20 cellular contexts compared by ENCODE assay signal in the genomic region with DNA sequence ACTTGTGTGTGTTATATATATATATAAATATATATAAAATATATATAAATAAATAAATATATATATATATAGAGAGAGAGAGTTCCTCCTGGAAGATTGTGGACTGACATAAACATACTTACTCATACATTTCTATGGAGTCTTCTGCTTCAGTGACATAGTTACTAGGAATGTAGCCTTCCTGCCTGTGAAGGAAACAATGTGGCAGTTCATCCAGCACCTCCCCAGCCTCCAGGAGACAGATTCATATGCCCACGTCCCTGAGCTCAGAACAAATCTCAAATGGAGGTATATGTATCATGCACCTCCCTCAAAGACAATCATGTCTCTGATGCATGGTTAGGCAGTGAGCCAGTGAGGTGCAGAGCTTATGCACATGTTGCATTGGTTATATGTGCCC. TPM values are rescaled to one million over a fixed set of nuclear protein-coding genes. Genes with fewer than 3 reads are reported as not detected.
DNase-seq lines count a peak whose midpoint lies in the region; ATAC-seq, FAIRE-seq and TF ChIP-seq lines count a peak whose summit lies in the region.
"Had no signal": no experiment of that assay in that cellular context is flagged by ENCODE, and none has a peak within 500 bp of the region (broad histone marks: within the 10 kb centered on the region; RNA-seq: fewer than 3 reads in every experiment).

No MANE protein-coding gene starts in this region.

- TF ChIP-seq RAD21 in A549 (conservative IDR thresholded peaks at IDR 0.05 in 1 of 2, IDR thresholded peaks at IDR 0.05 in 1 of 2) = no peak

- TF ChIP-seq CTCF in A549 (IDR thresholded peaks at IDR 0.05) (no peak), dorsolateral prefrontal cortex (IDR thresholded peaks at IDR 0.05 in 54 of 56, conservative IDR thresholded peaks at IDR 0.05 in 2 of 56; ENCODE audit: low read depth in 1 of 56, partially characterized antibody in 56 of 56) (no peak)

- intact Hi-C loops in dorsolateral prefrontal cortex (cut with DNase I) = no loop called here

- POLR2A ChIA-PET in A549 (lab: Yijun Ruan, JAX) = no interaction called here

- no peaks in the 10 kb centered on the region for H3K9me3 ChIP-seq in A549
- H3K9me3 ChIP-seq: BE2C, Caco-2 had no signal

- peaks cover 0 to 71% (median 21%) of the 10 kb centered on the region in 45 donors for H3K27me3 ChIP-seq in dorsolateral prefrontal cortex
- H3K27me3 ChIP-seq: BE2C had no signal

- no peaks in the 10 kb centered on the region for H3K4me1 ChIP-seq in A549
- H3K4me1 ChIP-seq: BE2C, Caco-2 had no signal

- no peak overlapping the region for H3K27ac ChIP-seq in A549
- no peak overlapping the region for H3K27ac ChIP-seq in dorsolateral prefrontal cortex
- H3K27ac ChIP-seq: RWPE1 had no signal

- no peak overlapping the region for H3K4me3 ChIP-seq in A549
- H3K4me3 ChIP-seq in dorsolateral prefrontal cortex = no peak overlapping the region

- ATAC-seq in A549 = no peak
- peak; percentile 45 for ATAC-seq in esophagus mucosa
- ATAC-seq: PC-3 had no signal

- H3K4me2 ChIP-seq in A549 = no peak overlapping the region

- WGBS in A549 (ENCODE audit: missing lambda C conversion rate) = 0% methylated on average over 1 of the region's 1 CpG

- FAIRE-seq in A549 (lab: Jason Lieb, UNC) (peak; percentile 72), GM12891 (lab: Jason Lieb, UNC) (peak; percentile 74)
- FAIRE-seq: H54 had no signal

- no peak for TF ChIP-seq EP300 in A549 (IDR thresholded peaks at IDR 0.05)

- CTCF ChIA-PET in A549 (lab: Yijun Ruan, JAX) = no interaction called here

- DNase-seq in A549 (ENCODE audit: low read depth in 1 of 2, low spot score in 1 of 2) = no peak
- DNase-seq in GM12891 (ENCODE audit: insufficient read length, low spot score) = no peak
- DNase-seq in M059J (ENCODE audit: low read depth) = peak; percentile 6
- no peak for DNase-seq in medulla oblongata (ENCODE audit: extremely low spot score)
- DNase-seq in stimulated activated naive CD4-positive, alpha-beta T cell treated with Interleukin-2 at 50 U/mL for 16 hours (lab: John Stamatoyannopoulos, UW) = no peak
- no peak for DNase-seq in dorsolateral prefrontal cortex
- DNase-seq in SKM-1 treated with dmso at 0.1 percent for 144 hours (lab: John Stamatoyannopoulos, UW; ENCODE audit: unreplicated experiment) = no peak
- DNase-seq: 8988T; BE2C; Caco-2; CD4-positive, CD25-positive, alpha-beta regulatory T cell; DMS153; NCI-H1105; NK-92 treated with Interleukin-12 subunit alpha and Interleukin-12 subunit beta, amount 100 ng/mL, for 24 hours; PC-3; SIG-M5 had no signal

- TF ChIP-seq POLR2A in A549 (IDR thresholded peaks at IDR 0.05; ENCODE audit: low read length) (no peak), GM12891 (IDR thresholded peaks at IDR 0.05; ENCODE audit: low read depth, low read length) (no peak)

TF ChIP-seq in A549, 52 proteins besides CTCF, POLR2A, EP300 and RAD21:
- TF ChIP-seq CBX2 (IDR thresholded peaks at IDR 0.05; ENCODE audit: borderline replicate concordance, low read depth) (no peak), HOXA7 (CRISPR knock-in tag; IDR thresholded peaks at IDR 0.05) (no peak), SMC3 (IDR thresholded peaks at IDR 0.05) (no peak)
TF ChIP-seq in A549: peak in this region for 0.

TF ChIP-seq in GM12891, 5 proteins besides CTCF, POLR2A, EP300 and RAD21:
- TF ChIP-seq TAF1 (IDR thresholded peaks at IDR 0.05; ENCODE audit: low read depth, low read length) (no peak), PAX5 (IDR thresholded peaks at IDR 0.05; ENCODE audit: insufficient read depth, low read length, severe bottlenecking) (no peak), POLR2AphosphoS5 (IDR thresholded peaks at IDR 0.05; ENCODE audit: low read depth, low read length) (no peak), POU2F2 (IDR thresholded peaks at IDR 0.05; ENCODE audit: low read depth, low read length) (no peak), SPI1 (IDR thresholded peaks at IDR 0.05; ENCODE audit: low read depth, low read length) (no peak)

RNA-seq across cellular contexts. Expression of a gene that starts 11.4 kb away (rescaled TPM):
- 22.2 and 24.5 TPM in 2 replicates for polyA plus RNA-seq in A549 (2011; rRNA removed)
- 24.3 and 27.0 TPM in 2 replicates for polyA plus RNA-seq in A549 (2012; cell fraction: cytosol; rRNA removed)
- polyA plus RNA-seq in A549 (2012; cell fraction: nucleus; rRNA removed) = 10.2 and 14.2 TPM in 2 replicates
- 34.2 to 38.7 TPM (median 36.8 TPM) in 3 replicates for polyA plus RNA-seq in A549 (2017; fragmentation: RNase III; extraction: RNeasy Plus Mini Kit Qiagen cat#74134 plus additional on column Dnase treatment)
- polyA minus RNA-seq in A549 (2011; rRNA and poly(A)+ RNA removed) = 13.8 and 16.5 TPM in 2 replicates
- polyA plus RNA-seq in GM12891 (2012; ENCODE audit: low read depth, missing spikeins) = 21.5 TPM
- total RNA-seq in M059J (2014; rRNA removed; shearing (Covaris generic)) = 9.4 and 9.6 TPM in 2 replicates
- total RNA-seq in esophagus mucosa = 14.2 TPM
- 10 to 100 TPM in 115 of 120 experiments, 1 to 10 TPM in 5; 7.6 to 22.0 (median 14.8) TPM for total RNA-seq in dorsolateral prefrontal cortex

RNA-seq across cellular contexts. Expression of a gene that starts 26.0 kb away (rescaled TPM):
- polyA plus RNA-seq in A549 (2011; rRNA removed) (0.05 and 0.26 TPM in 2 replicates), A549 (2017; fragmentation: RNase III; extraction: RNeasy Plus Mini Kit Qiagen cat#74134 plus additional on column Dnase treatment) (0.05 to 0.20 TPM (median 0.18 TPM) in 3 replicates)
- 0.01 and 0.03 TPM in 2 replicates for polyA plus RNA-seq in A549 (2012; cell fraction: cytosol; rRNA removed)
- polyA plus RNA-seq in A549 (2012; cell fraction: nucleus; rRNA removed) = 0.01 and 0.09 TPM in 2 replicates
- 0.15 TPM in 1 of 2 replicates, not detected in the other for polyA minus RNA-seq in A549 (2011; rRNA and poly(A)+ RNA removed)
- 85.4 TPM for polyA plus RNA-seq in GM12891 (2012; ENCODE audit: low read depth, missing spikeins)
- total RNA-seq in M059J (2014; rRNA removed; shearing (Covaris generic)) = 0.05 TPM in 1 of 2 replicates, not detected in the other
- total RNA-seq in esophagus mucosa (1.0 TPM), dorsolateral prefrontal cortex (10 to 100 TPM in 3 of 120 experiments, 1 to 10 TPM in 117; 1.5 to 11.7 (median 4.6) TPM)
- total RNA-seq: Caco-2, LHCN-M2, PC-3 had no signal

RNA-seq across cellular contexts. Expression of a gene that starts 30.8 kb away (rescaled TPM):
- polyA plus RNA-seq in A549 (2011; rRNA removed) (2,853 and 3,171 TPM in 2 replicates), A549 (2017; fragmentation: RNase III; extraction: RNeasy Plus Mini Kit Qiagen cat#74134 plus additional on column Dnase treatment) (2,347 to 2,811 TPM (median 2,529 TPM) in 3 replicates)
- polyA plus RNA-seq in A549 (2012; cell fraction: cytosol; rRNA removed) = 1,384 and 2,343 TPM in 2 replicates
- polyA plus RNA-seq in A549 (2012; cell fraction: nucleus; rRNA removed) = 402 and 904 TPM in 2 replicates
- 112 and 140 TPM in 2 replicates for polyA minus RNA-seq in A549 (2011; rRNA and poly(A)+ RNA removed)
- polyA plus RNA-seq in GM12891 (2012; ENCODE audit: low read depth, missing spikeins) = 4,192 TPM
- 1,377 and 1,626 TPM in 2 replicates for total RNA-seq in M059J (2014; rRNA removed; shearing (Covaris generic))
- total RNA-seq in esophagus mucosa (361 TPM), dorsolateral prefrontal cortex (100 to 1,000 TPM in 21 of 120 experiments, 10 to 100 TPM in 99; 23.1 to 180 (median 63.0) TPM)

RNA-seq across cellular contexts. Expression of a gene that starts 47.8 kb away (rescaled TPM):
- polyA plus RNA-seq in A549 (2011; rRNA removed) (184 and 186 TPM in 2 replicates), A549 (2017; fragmentation: RNase III; extraction: RNeasy Plus Mini Kit Qiagen cat#74134 plus additional on column Dnase treatment) (136 to 148 TPM (median 147 TPM) in 3 replicates)
- polyA plus RNA-seq in A549 (2012; cell fraction: cytosol; rRNA removed) = 136 and 142 TPM in 2 replicates
- 159 and 218 TPM in 2 replicates for polyA plus RNA-seq in A549 (2012; cell fraction: nucleus; rRNA removed)
- 56.8 and 63.6 TPM in 2 replicates for polyA minus RNA-seq in A549 (2011; rRNA and poly(A)+ RNA removed)
- 20.4 TPM for polyA plus RNA-seq in GM12891 (2012; ENCODE audit: low read depth, missing spikeins)
- 130 and 154 TPM in 2 replicates for total RNA-seq in M059J (2014; rRNA removed; shearing (Covaris generic))
- total RNA-seq in esophagus mucosa (16.9 TPM), dorsolateral prefrontal cortex (10 to 100 TPM in 117 of 120 experiments, 1 to 10 TPM in 3; 8.9 to 38.7 (median 15.0) TPM)

RNA-seq across cellular contexts. Expression of a gene that starts 48.1 kb away (rescaled TPM):
- polyA plus RNA-seq in A549 (2011; rRNA removed) = 50.1 and 55.4 TPM in 2 replicates
- 14.8 and 16.4 TPM in 2 replicates for polyA plus RNA-seq in A549 (2012; cell fraction: cytosol; rRNA removed)
- polyA plus RNA-seq in A549 (2012; cell fraction: nucleus; rRNA removed) = 6.9 and 16.9 TPM in 2 replicates
- 74.9 to 88.0 TPM (median 86.5 TPM) in 3 replicates for polyA plus RNA-seq in A549 (2017; fragmentation: RNase III; extraction: RNeasy Plus Mini Kit Qiagen cat#74134 plus additional on column Dnase treatment)
- 14.5 and 16.0 TPM in 2 replicates for polyA minus RNA-seq in A549 (2011; rRNA and poly(A)+ RNA removed)
- 41.6 TPM for polyA plus RNA-seq in GM12891 (2012; ENCODE audit: low read depth, missing spikeins)
- total RNA-seq in M059J (2014; rRNA removed; shearing (Covaris generic)) = 56.0 and 82.5 TPM in 2 replicates
- 31.5 TPM for total RNA-seq in esophagus mucosa
- total RNA-seq in dorsolateral prefrontal cortex = 100 to 1,000 TPM in 8 of 120 experiments, 10 to 100 TPM in 112; 46.4 to 112 (median 81.5) TPM
